In genomic region chr1:157566484-157567300, GRCh38 we compare ENCODE assay signal across 1 cellular context.
TF ChIP-seq lines count a peak whose summit lies in the region.

No MANE protein-coding gene starts in this region.

TF ChIP-seq in H1, 55 proteins besides CTCF, POLR2A, EP300 and RAD21:
- no peak for TF ChIP-seq TAF7 (optimal IDR thresholded peaks at IDR 0.05; ENCODE audit: borderline replicate concordance, low read depth, low read length)
- TF ChIP-seq BCL11A (IDR thresholded peaks at IDR 0.05; ENCODE audit: low read depth in 2 of 2, low read length in 2 of 2) = no peak
- no peak for TF ChIP-seq TAF1 (IDR thresholded peaks at IDR 0.05; ENCODE audit: low read depth, low read length)
- no peak for TF ChIP-seq CEBPB (IDR thresholded peaks at IDR 0.05; ENCODE audit: low read depth, low read length)
- no peak for TF ChIP-seq BACH1 (IDR thresholded peaks at IDR 0.05; ENCODE audit: low read length)
- TF ChIP-seq TBP (IDR thresholded peaks at IDR 0.05; ENCODE audit: low read depth, low read length) = no peak
- no peak for TF ChIP-seq MAX (IDR thresholded peaks at IDR 0.05)
- TF ChIP-seq EGR1 (IDR thresholded peaks at IDR 0.05; ENCODE audit: borderline replicate concordance, low read depth, low read length) = no peak
- TF ChIP-seq E2F6 (IDR thresholded peaks at IDR 0.05) = no peak
- no peak for TF ChIP-seq SIN3A (conservative IDR thresholded peaks at IDR 0.05 in 1 of 2, IDR thresholded peaks at IDR 0.05 in 1 of 2; ENCODE audit: low read depth in 1 of 2, low read length in 2 of 2)
- no peak for TF ChIP-seq JUND (IDR thresholded peaks at IDR 0.05; ENCODE audit: low read length)
- TF ChIP-seq CTBP2 (IDR thresholded peaks at IDR 0.05; ENCODE audit: borderline replicate concordance, insufficient read depth, insufficient read length, low read length) = no peak
- no peak for TF ChIP-seq POLR2AphosphoS5 (IDR thresholded peaks at IDR 0.05; ENCODE audit: low read depth, low read length)
- no peak for TF ChIP-seq GTF2F1 (IDR thresholded peaks at IDR 0.05; ENCODE audit: borderline replicate concordance, low read depth, low read length)
- TF ChIP-seq ATF3 (IDR thresholded peaks at IDR 0.05; ENCODE audit: insufficient read depth, low read depth, low read length) = no peak
- TF ChIP-seq CHD2 (IDR thresholded peaks at IDR 0.05; ENCODE audit: low read length) = no peak
- no peak for TF ChIP-seq CHD1 (IDR thresholded peaks at IDR 0.05; ENCODE audit: low read depth, low read length)
- no peak for TF ChIP-seq USF2 (IDR thresholded peaks at IDR 0.05; ENCODE audit: low read length)
- TF ChIP-seq CBX5 (IDR thresholded peaks at IDR 0.05; ENCODE audit: low read depth, low read length) = no peak
- no peak for TF ChIP-seq SP1 (IDR thresholded peaks at IDR 0.05; ENCODE audit: low read depth, low read length)
